In the genomic region with DNA sequence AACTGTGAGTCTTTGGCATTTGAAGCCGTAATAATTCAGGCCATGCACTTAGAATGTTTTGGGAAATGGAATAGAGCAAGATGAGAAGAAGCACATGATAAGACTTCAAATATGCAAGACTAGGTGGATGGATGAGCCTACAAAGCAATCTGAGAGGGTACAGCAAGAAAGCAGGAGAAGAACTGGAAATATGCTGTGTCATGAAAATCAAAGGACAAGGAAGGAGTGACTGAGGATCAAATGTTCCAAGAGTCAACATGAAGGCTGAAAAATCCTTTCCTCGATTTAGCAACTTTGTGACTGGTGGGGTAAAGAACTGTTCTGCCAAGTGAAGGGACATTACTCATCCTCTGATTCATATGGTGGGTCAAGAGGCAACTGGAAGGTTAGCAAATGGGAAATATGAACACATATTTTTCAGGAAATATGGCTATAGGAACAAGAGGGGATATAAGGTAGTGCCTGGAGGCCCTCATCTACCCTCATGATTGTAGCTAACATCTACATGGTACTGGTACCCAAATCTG, we compare ENCODE assay signal across 23 cellular contexts.
"Had no signal": no experiment of that assay in that cellular context is flagged by ENCODE, and none has a peak within 500 bp of the region (broad histone marks: within the 10 kb centered on the region; RNA-seq: fewer than 3 reads in every experiment).

No MANE protein-coding gene starts in this region.

- DNase-seq: dermis blood vessel endothelial cell; effector memory CD4-positive, alpha-beta T cell; foreskin fibroblast; gastrocnemius medialis; heart left ventricle; left cardiac atrium; left lung; mesendoderm; midbrain; naive thymus-derived CD4-positive, alpha-beta T cell; stimulated activated CD4-positive, alpha-beta T cell treated with anti-CD3 and anti-CD28 coated beads, Interleukin-2, amount 100 ng/mL, for 24 hours; stimulated activated CD4-positive, alpha-beta T cell treated with anti-CD3 and anti-CD28 coated beads, Interleukin-4, amount 100 ng/mL, for 24 hours; stimulated activated naive CD8-positive, alpha-beta T cell treated with anti-CD3 and anti-CD28 coated beads, Interleukin-15, Interleukin-2, amounts not matched to agents 100 U/mL and 50 U/mL, for 24 hours; substantia nigra; testis; tibial artery had no signal

- H3K36me3 ChIP-seq: gastrocnemius medialis, heart left ventricle, left lung, neural progenitor cell, tibial artery had no signal

- H3K27ac ChIP-seq: coronary artery, gastrocnemius medialis, heart left ventricle, hepatocyte, left lung, neural progenitor cell, parathyroid adenoma, testis, tibial artery had no signal

- H3K4me3 ChIP-seq: coronary artery, gastrocnemius medialis, heart left ventricle, hepatocyte, left lung, neural progenitor cell, testis, tibial artery had no signal

- H3K9ac ChIP-seq: neural progenitor cell, parathyroid adenoma had no signal

- H3K79me2 ChIP-seq: hepatocyte, parathyroid adenoma had no signal

- ATAC-seq: gastrocnemius medialis; heart left ventricle; left cardiac atrium; left lung; naive thymus-derived CD4-positive, alpha-beta T cell; sciatic nerve; stimulated activated effector memory CD8-positive, alpha-beta T cell treated with anti-CD3 and anti-CD28 coated beads, Interleukin-12 subunit alpha, Interleukin-12 subunit beta, amount 100 ng/mL, for 72 hours; stimulated activated naive CD8-positive, alpha-beta T cell treated with anti-CD3 and anti-CD28 coated beads, Interleukin-15, Interleukin-2, amounts not matched to agents 100 U/mL and 50 U/mL, for 24 hours had no signal

- H3K4me1 ChIP-seq: gastrocnemius medialis, heart left ventricle, left lung, neural progenitor cell, parathyroid adenoma, testis, tibial artery had no signal

- H3K27me3 ChIP-seq: gastrocnemius medialis, hepatocyte, left lung, neural progenitor cell, testis, tibial artery had no signal

- H3K9me3 ChIP-seq: gastrocnemius medialis, heart left ventricle, left lung, testis, tibial artery had no signal

- FAIRE-seq: islet of Langerhans had no signal

- H2AFZ ChIP-seq: hepatocyte, neural progenitor cell, parathyroid adenoma had no signal

- H3K4me2 ChIP-seq: hepatocyte, neural progenitor cell had no signal
